In genomic region chr11:94544832-94545640, GRCh38 we compare ENCODE assay signal across 8 cellular contexts. TPM values are rescaled to one million over a fixed set of nuclear protein-coding genes. Genes with fewer than 3 reads are reported as not detected.
A peak's percentile ranks its signal among the peaks of the same experiment; 100 is the strongest.
DNase-seq lines count a peak whose midpoint lies in the region; ATAC-seq lines count a peak whose summit lies in the region.

No MANE protein-coding gene starts in this region.

- H3K27ac Mint-ChIP-seq in activated T-cell treated with anti-CD3 and anti-CD28 coated beads, Interleukin-2, amount 50 U/mL, for 24 hours: peak overlapping the region; percentile 81
- H3K27ac Mint-ChIP-seq in activated naive CD8-positive, alpha-beta T cell treated with anti-CD3 and anti-CD28 coated beads, Interleukin-2, amount 10 ng/mL, durations not matched to agents 7 days and 5 days: peak overlapping the region; percentile 47

- no peaks in the 10 kb centered on the region for H3K27me3 Mint-ChIP-seq in activated T-cell treated with anti-CD3 and anti-CD28 coated beads, Interleukin-2, amount 50 U/mL, for 24 hours
- no peaks in the 10 kb centered on the region for H3K27me3 Mint-ChIP-seq in activated naive CD8-positive, alpha-beta T cell treated with anti-CD3 and anti-CD28 coated beads, Interleukin-2, amount 10 ng/mL, durations not matched to agents 7 days and 5 days

- peak overlapping the region; percentile 84 to 98 (median 94) for H3K27ac ChIP-seq in skin epidermis

- peaks cover 54% of the 10 kb centered on the region for H3K4me1 Mint-ChIP-seq in activated T-cell treated with anti-CD3 and anti-CD28 coated beads, Interleukin-2, amount 50 U/mL, for 24 hours (ENCODE audit: low read depth)
- H3K4me1 Mint-ChIP-seq in activated naive CD8-positive, alpha-beta T cell treated with anti-CD3 and anti-CD28 coated beads, Interleukin-2, amount 10 ng/mL, durations not matched to agents 7 days and 5 days: peaks cover 26% of the 10 kb centered on the region

- POLR2A ChIA-PET in activated naive CD8-positive, alpha-beta T cell treated with anti-CD3 and anti-CD28 coated beads, Interleukin-2, amount 10 ng/mL, durations not matched to agents 7 days and 5 days (lab: Charles Lee): interaction anchor here (0.7 kb wide), 1 partner anchor 522 kb away, joined by 3 read pairs; the partner anchor contains the start of gene SRSF8

- no peak for ATAC-seq in activated naive CD8-positive, alpha-beta T cell treated with anti-CD3 and anti-CD28 coated beads, Interleukin-2, amount 10 ng/mL, durations not matched to agents 7 days and 5 days (ENCODE audit: low read depth)
- ATAC-seq in HG03378 (IDR thresholded peaks at IDR 0.05; ENCODE audit: unreplicated experiment): no peak

- peaks cover 28% of the 10 kb centered on the region for H3K36me3 Mint-ChIP-seq in activated T-cell treated with anti-CD3 and anti-CD28 coated beads, Interleukin-2, amount 50 U/mL, for 24 hours (ENCODE audit: low read depth)
- H3K36me3 Mint-ChIP-seq in activated naive CD8-positive, alpha-beta T cell treated with anti-CD3 and anti-CD28 coated beads, Interleukin-2, amount 10 ng/mL, durations not matched to agents 7 days and 5 days: peaks cover 12% of the 10 kb centered on the region

- peak overlapping the region; percentile 77 for H3K4me3 Mint-ChIP-seq in activated T-cell treated with anti-CD3 and anti-CD28 coated beads, Interleukin-2, amount 50 U/mL, for 24 hours
- H3K4me3 Mint-ChIP-seq in activated naive CD8-positive, alpha-beta T cell treated with anti-CD3 and anti-CD28 coated beads, Interleukin-2, amount 10 ng/mL, durations not matched to agents 7 days and 5 days: peak overlapping the region; percentile 79

- no peaks in the 10 kb centered on the region for H3K9me3 ChIP-seq in iPS-18c (ENCODE audit: control insufficient read depth, insufficient read depth, low read length)

- no peaks in the 10 kb centered on the region for H3K9me3 Mint-ChIP-seq in activated T-cell treated with anti-CD3 and anti-CD28 coated beads, Interleukin-2, amount 50 U/mL, for 24 hours
- no peaks in the 10 kb centered on the region for H3K9me3 Mint-ChIP-seq in activated naive CD8-positive, alpha-beta T cell treated with anti-CD3 and anti-CD28 coated beads, Interleukin-2, amount 10 ng/mL, durations not matched to agents 7 days and 5 days

- H3K4me3 ChIP-seq in iPS-18c (ENCODE audit: insufficient read depth, low read depth, low read length) (peak overlapping the region; percentile 70), skin epidermis (peak overlapping the region; percentile 55 to 80 (median 71))

- no peak for DNase-seq in activated T-cell treated with anti-CD3 and anti-CD28 coated beads, Interleukin-2, amount 50 U/mL, for 24 hours
- DNase-seq in activated T-cell treated with anti-CD3 and anti-CD28 coated beads, Interleukin-2, amount 50 U/mL, for 48 hours: no peak
- no peak for DNase-seq in activated naive CD8-positive, alpha-beta T cell treated with anti-CD3 and anti-CD28 coated beads, Interleukin-2, amount 10 ng/mL, durations not matched to agents 7 days and 5 days
- no peak for DNase-seq in inferior parietal cortex (ENCODE audit: extremely low spot score)
- DNase-seq in NCI-H526 (lab: John Stamatoyannopoulos, UW): no peak

RNA-seq across cellular contexts. Expression of gene FUT4, which starts 1.3 kb away (rescaled TPM):
- total RNA-seq in activated naive CD8-positive, alpha-beta T cell treated with anti-CD3 and anti-CD28 coated beads, Interleukin-2, amount 10 ng/mL, durations not matched to agents 7 days and 5 days: 1 to 10 TPM; 6.7 to 6.8 TPM

RNA-seq across cellular contexts. Expression of gene PIWIL4, which starts 22.1 kb away (rescaled TPM):
- total RNA-seq in activated naive CD8-positive, alpha-beta T cell treated with anti-CD3 and anti-CD28 coated beads, Interleukin-2, amount 10 ng/mL, durations not matched to agents 7 days and 5 days: 1 to 10 TPM; 1.1 to 1.5 TPM

RNA-seq across cellular contexts. Expression of gene C11orf97, which starts 32.8 kb away (rescaled TPM):
- total RNA-seq in activated naive CD8-positive, alpha-beta T cell treated with anti-CD3 and anti-CD28 coated beads, Interleukin-2, amount 10 ng/mL, durations not matched to agents 7 days and 5 days: not detected

RNA-seq across cellular contexts. Expression of gene ANKRD49, which starts 51.3 kb away (rescaled TPM):
- total RNA-seq in activated naive CD8-positive, alpha-beta T cell treated with anti-CD3 and anti-CD28 coated beads, Interleukin-2, amount 10 ng/mL, durations not matched to agents 7 days and 5 days: 10 to 100 TPM; 36.1 to 37.0 TPM

RNA-seq across cellular contexts. Expression of gene MRE11, which starts 51.4 kb away (rescaled TPM):
- total RNA-seq in activated naive CD8-positive, alpha-beta T cell treated with anti-CD3 and anti-CD28 coated beads, Interleukin-2, amount 10 ng/mL, durations not matched to agents 7 days and 5 days: 10 to 100 TPM; 40.8 to 41.1 TPM
